Comparison of ENCODE assay signal across 1 cellular context in the genomic region with DNA sequence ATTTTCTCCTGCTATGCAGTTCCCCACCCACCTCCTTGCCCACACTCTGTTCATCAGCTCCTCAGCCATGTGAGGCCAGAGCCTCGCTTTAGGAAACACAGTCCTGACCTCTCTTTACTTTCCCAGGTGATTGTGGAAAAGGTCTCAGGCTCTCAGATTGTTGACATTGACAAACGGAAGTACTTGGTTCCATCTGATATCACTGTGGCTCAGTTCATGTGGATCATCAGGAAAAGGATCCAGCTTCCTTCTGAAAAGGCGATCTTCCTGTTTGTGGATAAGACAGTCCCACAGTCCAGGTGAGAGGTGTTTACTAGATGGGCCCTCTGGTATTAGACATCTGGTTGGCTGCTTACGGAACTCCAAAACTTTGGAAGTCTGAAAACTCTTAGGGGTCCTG.
TF ChIP-seq lines count a peak whose summit lies in the region.

No MANE protein-coding gene starts in this region.

TF ChIP-seq in WTC11, 78 proteins besides CTCF, POLR2A, EP300 and RAD21:
- TF ChIP-seq, protein P1, sequence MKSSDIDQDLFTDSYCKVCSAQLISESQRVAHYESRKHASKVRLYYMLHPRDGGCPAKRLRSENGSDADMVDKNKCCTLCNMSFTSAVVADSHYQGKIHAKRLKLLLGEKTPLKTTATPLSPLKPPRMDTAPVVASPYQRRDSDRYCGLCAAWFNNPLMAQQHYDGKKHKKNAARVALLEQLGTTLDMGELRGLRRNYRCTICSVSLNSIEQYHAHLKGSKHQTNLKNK (CRISPR knock-in tag; IDR thresholded peaks at IDR 0.05), result no peak
- no peak for TF ChIP-seq RORB (CRISPR knock-in tag; IDR thresholded peaks at IDR 0.05)
- TF ChIP-seq AFF4 (CRISPR knock-in tag; IDR thresholded peaks at IDR 0.05; ENCODE audit: borderline replicate concordance), result no peak
TF ChIP-seq in WTC11: peak in this region for 0.
